ENCODE assay signal across 15 cellular contexts in the genomic region with DNA sequence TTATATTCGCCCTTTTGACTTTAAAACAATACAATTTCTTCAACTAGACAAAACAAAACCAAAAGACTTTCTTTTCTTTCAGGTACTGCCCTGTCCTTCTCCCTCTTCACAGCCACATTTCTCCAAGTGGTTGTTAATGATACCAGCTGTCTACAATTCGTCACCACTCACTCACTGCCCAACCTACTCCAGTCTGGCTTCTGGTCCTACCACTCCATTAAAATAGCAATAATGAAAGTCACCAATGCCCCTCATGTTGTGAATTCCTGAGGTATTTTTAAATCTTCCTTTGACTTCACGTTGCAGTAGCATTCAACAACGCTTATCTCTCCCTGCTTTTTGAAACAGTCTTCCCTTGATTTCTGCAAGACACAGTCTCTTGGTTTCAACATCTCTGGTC.
"Had no signal": no experiment of that assay in that cellular context is flagged by ENCODE, and none has a peak within 500 bp of the region (broad histone marks: within the 10 kb centered on the region; RNA-seq: fewer than 3 reads in every experiment).

No MANE protein-coding gene starts in this region.

- H3K27me3 ChIP-seq: neutrophil, suprapubic skin, tibial artery had no signal

- ATAC-seq: naive thymus-derived CD8-positive, alpha-beta T cell; stimulated activated naive CD8-positive, alpha-beta T cell treated with anti-CD3 and anti-CD28 coated beads, Interleukin-15, Interleukin-2, amounts not matched to agents 100 U/mL and 50 U/mL, for 24 hours had no signal

- DNase-seq: central memory CD4-positive, alpha-beta T cell; cortex of kidney; dorsolateral prefrontal cortex; effector CD8-positive, alpha-beta T cell; immature natural killer cell; mesendoderm; naive thymus-derived CD8-positive, alpha-beta T cell; right cardiac atrium; stimulated activated CD4-positive, alpha-beta T cell treated with anti-CD3 and anti-CD28 coated beads, Interleukin-2, amount 100 ng/mL, for 48 hours; stimulated activated naive CD8-positive, alpha-beta T cell treated with anti-CD3 and anti-CD28 coated beads, Interleukin-15, Interleukin-2, amounts not matched to agents 100 U/mL and 50 U/mL, for 24 hours; tibial artery had no signal

- H3K4me1 ChIP-seq: suprapubic skin had no signal

- H3K4me3 Mint-ChIP-seq: immature natural killer cell; naive thymus-derived CD8-positive, alpha-beta T cell; stimulated activated effector memory CD8-positive, alpha-beta T cell treated with anti-CD3 and anti-CD28 coated beads, Interleukin-12 subunit alpha, Interleukin-12 subunit beta, amount 100 ng/mL, for 72 hours had no signal

- H3K27ac Mint-ChIP-seq: naive thymus-derived CD8-positive, alpha-beta T cell; stimulated activated effector memory CD8-positive, alpha-beta T cell treated with anti-CD3 and anti-CD28 coated beads, Interleukin-12 subunit alpha, Interleukin-12 subunit beta, amount 100 ng/mL, for 72 hours had no signal

- H3K27ac ChIP-seq: dorsolateral prefrontal cortex, neutrophil, suprapubic skin, tibial artery had no signal

- H3K9me3 Mint-ChIP-seq: immature natural killer cell; stimulated activated effector memory CD8-positive, alpha-beta T cell treated with anti-CD3 and anti-CD28 coated beads, Interleukin-12 subunit alpha, Interleukin-12 subunit beta, amount 100 ng/mL, for 72 hours had no signal

- H3K27me3 Mint-ChIP-seq: naive thymus-derived CD8-positive, alpha-beta T cell had no signal

- H3K4me2 ChIP-seq: smooth muscle cell had no signal

- H3K9me3 ChIP-seq: neutrophil, suprapubic skin, tibial artery had no signal

- H3K36me3 ChIP-seq: neutrophil, suprapubic skin had no signal

- H3K4me3 ChIP-seq: dorsolateral prefrontal cortex, smooth muscle cell, suprapubic skin, tibial artery had no signal
